In the genomic region with DNA sequence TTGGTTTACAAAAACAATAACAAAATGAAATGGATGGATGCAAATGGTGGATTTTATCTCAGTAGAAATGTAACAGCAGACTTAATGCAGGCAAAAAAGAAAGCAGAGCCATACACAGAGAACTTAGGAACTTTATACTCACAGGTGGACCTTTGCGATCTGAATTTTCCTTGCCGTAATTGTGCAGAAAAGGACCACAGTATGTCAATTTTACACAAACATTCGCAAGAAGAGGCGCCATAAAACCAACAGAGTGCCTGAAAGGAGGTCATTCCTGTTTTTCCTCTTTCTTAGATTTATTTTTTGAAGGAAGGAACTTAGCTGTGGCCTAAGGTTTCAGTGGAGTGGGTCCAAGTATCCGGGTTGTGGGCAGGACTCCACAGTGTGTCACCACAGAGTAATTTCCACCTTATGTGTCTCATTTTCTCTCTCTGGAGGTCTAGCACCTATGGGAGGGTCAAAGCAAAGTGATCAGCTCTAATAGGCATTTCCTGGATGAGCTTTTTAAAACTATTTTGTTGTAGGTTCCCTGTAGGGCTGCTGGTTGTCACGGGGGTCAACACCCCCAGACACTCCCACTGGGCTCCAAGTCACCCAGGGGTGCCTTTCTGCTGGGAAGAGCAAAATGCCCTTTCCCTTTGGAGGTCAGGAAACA, we compare ENCODE assay signal across 8 cellular contexts. TPM values are rescaled to one million over a fixed set of nuclear protein-coding genes. Genes with fewer than 3 reads are reported as not detected.
DNase-seq lines count a peak whose midpoint lies in the region; ATAC-seq, FAIRE-seq and TF ChIP-seq lines count a peak whose summit lies in the region.

No MANE protein-coding gene starts in this region.

- peak overlapping the region; percentile 67 for H3K27ac ChIP-seq in GM23248
- H3K27ac ChIP-seq in SJCRH30: peak overlapping the region; percentile 86
- peak overlapping the region; percentile 17 to 81 (median 54) for H3K27ac ChIP-seq in pancreas

- in situ Hi-C loops in GM23248 (cut with MboI): no loop called here

- H3K4me2 ChIP-seq in GM23248 (ENCODE audit: unreplicated experiment): peak overlapping the region; percentile 79

- H3K9me2 ChIP-seq in GM23248 (ENCODE audit: insufficient read depth): no peaks in the 10 kb centered on the region

- ATAC-seq in pancreas: no peak
- no peak for ATAC-seq in HG03108 (IDR thresholded peaks at IDR 0.05; ENCODE audit: unreplicated experiment)
- ATAC-seq in HG03342 (IDR thresholded peaks at IDR 0.05; ENCODE audit: unreplicated experiment): no peak

- peaks cover 19% of the 10 kb centered on the region for H3F3A ChIP-seq in GM23248 (ENCODE audit: insufficient read depth)

- H2AFZ ChIP-seq in GM23248: peak overlapping the region; percentile 71

- no peaks in the 10 kb centered on the region for H4K20me1 ChIP-seq in GM23248 (ENCODE audit: insufficient read depth)

- intact Hi-C loops in pancreas (cut with DNase I): no loop called here

- H3K9ac ChIP-seq in GM23248: peak overlapping the region; percentile 50

- 17 to 21% methylated on average over 6 of the region's 6 CpGs for WGBS in GM23248 (ENCODE audit: low coverage in 1 of 2, low lambda C conversion rate in 2 of 2, missing lambda C conversion rate in 2 of 2), 2 experiments
- WGBS in pancreas, 2 donors: 10 to 25% methylated on average over 6 of the region's 6 CpGs

- H3K27me3 ChIP-seq in GM23248 (replicated peaks; ENCODE audit: insufficient read depth) (no peaks in the 10 kb centered on the region), SJCRH30 (no peaks in the 10 kb centered on the region), pancreas (no peaks in the 10 kb centered on the region)

- H3K4me3 ChIP-seq in GM23248: peak overlapping the region; percentile 62
- H3K4me3 ChIP-seq in SJCRH30: peak overlapping the region; percentile 59
- H3K4me3 ChIP-seq in epithelial cell of esophagus (ENCODE audit: low read length): no peak overlapping the region
- peak overlapping the region in 2 of 4 donors; percentile 14 to 29 for H3K4me3 ChIP-seq in pancreas

- TF ChIP-seq CTCF in epithelial cell of esophagus (IDR thresholded peaks at IDR 0.05; ENCODE audit: insufficient read depth, low read depth, low read length, missing control alignments): no peak
- TF ChIP-seq CTCF in pancreas (IDR thresholded peaks at IDR 0.05): no peak

- H3K9me3 ChIP-seq in GM23248 (ENCODE audit: low read depth): no peaks in the 10 kb centered on the region
- no peaks in the 10 kb centered on the region for H3K9me3 ChIP-seq in SJCRH30 (replicated peaks)
- H3K9me3 ChIP-seq in pancreas: no peaks in the 10 kb centered on the region

- FAIRE-seq in pancreas (lab: Jason Lieb, UNC): no peak

- H3K79me2 ChIP-seq in GM23248 (ENCODE audit: insufficient read depth): no peaks in the 10 kb centered on the region

- H3K36me3 ChIP-seq in GM23248 (ENCODE audit: low read depth): no peaks in the 10 kb centered on the region
- no peaks in the 10 kb centered on the region for H3K36me3 ChIP-seq in SJCRH30
- H3K36me3 ChIP-seq in pancreas: no peaks in the 10 kb centered on the region

- DNase-seq in GM23248 (peak; percentile 55), SJCRH30 (peak in 1 of 2 experiments; percentile 2), epithelial cell of esophagus (ENCODE audit: low read depth) (peak; percentile 47), pancreas (no peak), DMS153 (lab: John Stamatoyannopoulos, UW) (no peak), NCI-H2227 (lab: John Stamatoyannopoulos, UW; ENCODE audit: unreplicated experiment) (no peak)

- H3K4me1 ChIP-seq in GM23248 (ENCODE audit: insufficient read depth): peaks cover 11% of the 10 kb centered on the region; the same call in 1 of the 2 replicates
- 0 out of 2 replicates have a peak, but pooled peaks cover 4% of the 10 kb centered on the region for H3K4me1 ChIP-seq in SJCRH30
- H3K4me1 ChIP-seq in pancreas: peaks cover 0 to 23% (median 9%) of the 10 kb centered on the region in 3 donors

RNA-seq across cellular contexts. Expression of gene PBDC1, which starts 24.7 kb away (rescaled TPM):
- 7.3 and 19.9 TPM in 2 replicates for total RNA-seq in GM23248 (2014; rRNA removed; shearing (Covaris generic))
- polyA plus RNA-seq in GM23248 (2016; fragmentation: Nextera tagmentation; extraction: Ambion mirVana): 42.8 and 44.7 TPM in 2 replicates
- total RNA-seq in SJCRH30 (2014; rRNA removed; shearing (Covaris generic)): 16.4 and 17.6 TPM in 2 replicates
- total RNA-seq in pancreas: 10 to 100 TPM in 3 of 6 donors, 1 to 10 TPM in 3; 5.8 to 12.9 (median 9.8) TPM
- polyA plus RNA-seq in pancreas: 10 to 100 TPM; 10.6 to 18.8 TPM

Comparison
In these comparisons a context has a peak if more than half of its experiments do, and no peak if none do; other contexts are left out.
1. DNase-seq: peak in GM23248 (single experiment) and epithelial cell of esophagus (single experiment); none in pancreas (0 of 6), DMS153 (single experiment) and NCI-H2227 (single experiment).
2. Peak in every context shown above with its lines, with median percentiles within 50 percentile points of each other: H3K27ac ChIP-seq.